Comparison of ENCODE assay signal across 18 cellular contexts in the genomic region with DNA sequence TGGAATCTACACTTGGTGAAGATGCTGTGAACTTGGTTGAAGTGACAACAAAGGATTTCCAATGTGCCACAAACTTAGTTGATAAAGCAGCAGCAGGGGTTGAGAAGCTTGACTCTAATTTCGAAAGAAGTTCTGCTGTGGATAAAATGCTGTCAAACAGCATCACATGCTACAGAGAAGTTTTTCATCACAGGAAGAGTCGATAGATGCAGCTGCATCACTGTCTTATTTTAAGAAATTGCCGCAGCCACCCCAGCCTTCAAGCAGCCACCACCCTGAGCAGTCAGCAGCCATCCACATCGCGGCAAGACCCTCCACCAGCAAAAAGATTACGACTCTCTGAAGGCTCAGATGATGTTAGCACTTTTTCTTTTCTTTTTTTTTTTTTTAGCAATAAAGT.
"Had no signal": no experiment of that assay in that cellular context is flagged by ENCODE, and none has a peak within 500 bp of the region (broad histone marks: within the 10 kb centered on the region; RNA-seq: fewer than 3 reads in every experiment).

No MANE protein-coding gene starts in this region.

- H3K9ac ChIP-seq: parathyroid adenoma had no signal

- H3K36me3 Mint-ChIP-seq: activated CD4-positive, alpha-beta memory T cell treated with anti-CD3 and anti-CD28 coated beads for 36 hours; activated naive CD8-positive, alpha-beta T cell had no signal

- H3K27ac ChIP-seq: body of pancreas, coronary artery, foreskin keratinocyte, parathyroid adenoma, uterus had no signal

- H3K4me1 ChIP-seq: uterus had no signal

- H2AFZ ChIP-seq: parathyroid adenoma had no signal

- H3K4me3 Mint-ChIP-seq: activated CD4-positive, alpha-beta memory T cell treated with anti-CD3 and anti-CD28 coated beads for 36 hours; activated naive CD8-positive, alpha-beta T cell had no signal

- H3K9me3 Mint-ChIP-seq: activated CD4-positive, alpha-beta memory T cell treated with anti-CD3 and anti-CD28 coated beads for 36 hours had no signal

- H3K4me3 ChIP-seq: body of pancreas, coronary artery, tibial artery, uterus had no signal

- H3K36me3 ChIP-seq: tibial artery, uterus had no signal

- H3K9me3 ChIP-seq: body of pancreas, tibial artery, uterus had no signal

- DNase-seq: activated CD4-positive, alpha-beta memory T cell treated with anti-CD3 and anti-CD28 coated beads for 36 hours; activated CD4-positive, CD25-positive, alpha-beta regulatory T cell; activated gamma-delta T cell; activated T-cell treated with anti-CD3 and anti-CD28 coated beads, Interleukin-2, amount 50 U/mL, for 48 hours; amniotic stem cell; body of pancreas; caudate nucleus; effector CD8-positive, alpha-beta T cell; foreskin keratinocyte; glutamatergic neuron; hypothalamus; midbrain; stimulated activated CD4-positive, alpha-beta T cell treated with anti-CD3 and anti-CD28 coated beads, Interleukin-1b, Interleukin-23, amount 100 ng/mL, for 48 hours; tibial artery; uterus had no signal

- ATAC-seq: body of pancreas, foreskin keratinocyte had no signal

- H3K27ac Mint-ChIP-seq: activated CD4-positive, alpha-beta memory T cell treated with anti-CD3 and anti-CD28 coated beads for 36 hours; activated naive CD8-positive, alpha-beta T cell had no signal

- H3K27me3 ChIP-seq: body of pancreas, foreskin keratinocyte, tibial artery, uterus had no signal
